1 cellular context compared by ENCODE assay signal in the genomic region with DNA sequence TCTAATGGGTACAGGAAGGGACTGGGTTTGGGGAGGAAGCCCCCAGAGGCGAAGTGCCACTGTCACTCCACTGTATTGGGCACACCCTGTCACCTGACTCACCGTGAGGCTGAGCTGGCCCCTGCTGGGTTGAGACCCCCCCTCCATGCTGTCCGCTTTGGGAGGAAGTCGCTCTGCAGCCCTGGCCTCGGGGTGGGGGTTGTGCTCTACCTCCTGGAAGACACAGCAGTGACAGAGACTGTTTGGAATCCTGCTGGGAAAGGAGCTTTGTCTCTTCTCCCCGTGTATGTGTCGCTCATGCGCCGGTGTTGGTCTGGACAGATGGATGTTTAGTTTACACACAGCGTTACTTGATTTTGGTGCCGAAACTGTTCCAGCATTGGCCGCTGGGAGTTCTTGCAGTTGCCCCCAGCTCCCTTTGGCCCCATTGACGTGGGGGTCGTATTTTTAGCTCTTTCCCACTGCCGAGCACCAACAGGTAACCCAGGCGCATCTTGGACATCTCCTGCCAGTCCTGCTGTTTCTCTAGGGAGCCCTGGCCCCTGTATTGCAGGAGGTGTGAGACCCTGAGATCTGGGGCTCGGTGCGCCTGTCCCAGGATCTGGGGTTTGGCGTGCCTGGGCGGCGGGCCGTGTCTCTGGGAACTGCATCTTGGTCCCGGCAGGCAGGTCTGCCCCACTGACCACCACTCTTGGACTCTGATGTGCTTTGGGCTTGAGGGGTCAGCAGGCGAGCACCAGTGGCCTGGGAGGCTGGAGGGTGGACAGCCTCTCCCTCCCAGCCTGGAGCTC.
TF ChIP-seq lines count a peak whose summit lies in the region.

No MANE protein-coding gene starts in this region.

TF ChIP-seq in GM23338, 12 proteins besides CTCF, POLR2A, EP300 and RAD21 (continued from another document):
- TF ChIP-seq, protein P1, sequence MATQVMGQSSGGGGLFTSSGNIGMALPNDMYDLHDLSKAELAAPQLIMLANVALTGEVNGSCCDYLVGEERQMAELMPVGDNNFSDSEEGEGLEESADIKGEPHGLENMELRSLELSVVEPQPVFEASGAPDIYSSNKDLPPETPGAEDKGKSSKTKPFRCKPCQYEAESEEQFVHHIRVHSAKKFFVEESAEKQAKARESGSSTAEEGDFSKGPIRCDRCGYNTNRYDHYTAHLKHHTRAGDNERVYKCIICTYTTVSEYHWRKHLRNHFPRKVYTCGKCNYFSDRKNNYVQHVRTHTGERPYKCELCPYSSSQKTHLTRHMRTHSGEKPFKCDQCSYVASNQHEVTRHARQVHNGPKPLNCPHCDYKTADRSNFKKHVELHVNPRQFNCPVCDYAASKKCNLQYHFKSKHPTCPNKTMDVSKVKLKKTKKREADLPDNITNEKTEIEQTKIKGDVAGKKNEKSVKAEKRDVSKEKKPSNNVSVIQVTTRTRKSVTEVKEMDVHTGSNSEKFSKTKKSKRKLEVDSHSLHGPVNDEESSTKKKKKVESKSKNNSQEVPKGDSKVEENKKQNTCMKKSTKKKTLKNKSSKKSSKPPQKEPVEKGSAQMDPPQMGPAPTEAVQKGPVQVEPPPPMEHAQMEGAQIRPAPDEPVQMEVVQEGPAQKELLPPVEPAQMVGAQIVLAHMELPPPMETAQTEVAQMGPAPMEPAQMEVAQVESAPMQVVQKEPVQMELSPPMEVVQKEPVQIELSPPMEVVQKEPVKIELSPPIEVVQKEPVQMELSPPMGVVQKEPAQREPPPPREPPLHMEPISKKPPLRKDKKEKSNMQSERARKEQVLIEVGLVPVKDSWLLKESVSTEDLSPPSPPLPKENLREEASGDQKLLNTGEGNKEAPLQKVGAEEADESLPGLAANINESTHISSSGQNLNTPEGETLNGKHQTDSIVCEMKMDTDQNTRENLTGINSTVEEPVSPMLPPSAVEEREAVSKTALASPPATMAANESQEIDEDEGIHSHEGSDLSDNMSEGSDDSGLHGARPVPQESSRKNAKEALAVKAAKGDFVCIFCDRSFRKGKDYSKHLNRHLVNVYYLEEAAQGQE (IDR thresholded peaks at IDR 0.05; ENCODE audit: unreplicated experiment), result no peak
- TF ChIP-seq NANOG (IDR thresholded peaks at IDR 0.05; ENCODE audit: borderline replicate concordance), result no peak
